10 cellular contexts compared by ENCODE assay signal in genomic region chr2:230721712-230722111, GRCh38. TPM values are rescaled to one million over a fixed set of nuclear protein-coding genes. Genes with fewer than 3 reads are reported as not detected.
DNase-seq lines count a peak whose midpoint lies in the region; ATAC-seq, FAIRE-seq and TF ChIP-seq lines count a peak whose summit lies in the region.
"Had no signal": no experiment of that assay in that cellular context is flagged by ENCODE, and none has a peak within 500 bp of the region (broad histone marks: within the 10 kb centered on the region; RNA-seq: fewer than 3 reads in every experiment).

No MANE protein-coding gene starts in this region.

- BruUV-seq in Calu3 (replicated peaks; lab: Mats Ljungman, UMichigan) = no TSS peak

- H3K4me1 Mint-ChIP-seq in Calu3 (ENCODE audit: low read depth, unreplicated experiment) = peaks cover 35% of the 10 kb centered on the region

- no peak overlapping the region for H3K4me3 ChIP-seq in SK-N-MC
- H3K4me3 ChIP-seq in keratinocyte (ENCODE audit: control insufficient read depth in 2 of 3, extremely low read depth in 1 of 3, insufficient read depth in 2 of 3, low read depth in 1 of 3, low read length in 3 of 3) = no peak overlapping the region
- H3K4me3 ChIP-seq in testis = no peak overlapping the region

- no peaks in the 10 kb centered on the region for H3K9me3 Mint-ChIP-seq in Calu3 (ENCODE audit: low read depth, unreplicated experiment)

- H3K9ac ChIP-seq in SK-N-MC (ENCODE audit: insufficient read length) = peak overlapping the region; percentile 13
- no peak overlapping the region for H3K9ac ChIP-seq in keratinocyte (ENCODE audit: control insufficient read depth, extremely low read depth, insufficient read depth, low read length)

- H3K36me3 ChIP-seq in SK-N-MC (ENCODE audit: insufficient read depth, low read length) (peaks cover 18% of the 10 kb centered on the region), keratinocyte (ENCODE audit: control insufficient read depth in 2 of 2, extremely low read depth in 1 of 2, insufficient read depth in 2 of 2, low read length in 2 of 2) (peaks cover 9 to 35% of the 10 kb centered on the region in 2 experiments), testis (ENCODE audit: low read depth, missing control alignments) (no peaks in the 10 kb centered on the region)

- H3K27ac Mint-ChIP-seq in Calu3 (ENCODE audit: unreplicated experiment) = peak overlapping the region; percentile 14

- intact Hi-C loops in Calu3 (cut with micrococcal nuclease; ENCODE audit: unreplicated experiment) (no loop called here), testis (cut with DNase I; ENCODE audit: low total_unique reads) (no loop called here)

- no peak for TF ChIP-seq POLR2A in testis (IDR thresholded peaks at IDR 0.05)

- no peak overlapping the region for H3K4me3 Mint-ChIP-seq in Calu3 (ENCODE audit: low read depth, unreplicated experiment)

- H3K27me3 Mint-ChIP-seq in Calu3 (ENCODE audit: unreplicated experiment) = no peaks in the 10 kb centered on the region

- dilution Hi-C loops in keratinocyte (cut with MboI; ENCODE audit: extremely low pct_ligation_motif_present, low sequenced_read_pairs) = no loop called here

- no peak overlapping the region for H2AFZ ChIP-seq in keratinocyte (ENCODE audit: control insufficient read depth, low read length)

- peak overlapping the region; percentile 18 for H3K4me2 ChIP-seq in keratinocyte (ENCODE audit: control insufficient read depth, extremely low read depth, insufficient read depth, low read depth, low read length)

- peaks cover 42% of the 10 kb centered on the region for H4K20me1 ChIP-seq in keratinocyte (ENCODE audit: control insufficient read depth, extremely low read depth, insufficient read depth, low read length)

- peaks cover 28% of the 10 kb centered on the region for H3K36me3 Mint-ChIP-seq in Calu3 (ENCODE audit: insufficient read depth, unreplicated experiment)

- peak overlapping the region; percentile 62; the same call in 1 of the 2 replicates for H3K27ac ChIP-seq in SK-N-MC
- peak overlapping the region; percentile 18 for H3K27ac ChIP-seq in keratinocyte (ENCODE audit: control insufficient read depth, insufficient read depth, low read length)
- no peak overlapping the region for H3K27ac ChIP-seq in testis

- TF ChIP-seq CTCF in Calu3 (IDR thresholded peaks at IDR 0.05; ENCODE audit: unreplicated experiment) (no peak), keratinocyte (optimal IDR thresholded peaks at IDR 0.05 in 1 of 3, IDR thresholded peaks at IDR 0.05 in 1 of 3, conservative IDR thresholded peaks at IDR 0.05 in 1 of 3; ENCODE audit: extremely low read depth in 1 of 3, insufficient read depth in 2 of 3, low read length in 3 of 3) (no peak), D721Med (IDR thresholded peaks at IDR 0.05; ENCODE audit: insufficient read depth, missing control alignments) (no peak), testis (IDR thresholded peaks at IDR 0.05) (no peak)

- H3K9me1 ChIP-seq in keratinocyte (ENCODE audit: control insufficient read depth, extremely low read depth, insufficient read depth, low read length) = no peaks in the 10 kb centered on the region

- WGBS in testis, 2 donors = 80 to 82% methylated on average over 1 of the region's 1 CpG

- CTCF ChIA-PET in Calu3 (lab: Charles Lee) = interaction anchor here (1.6 kb wide), 1 partner anchor 72 kb away, joined by 4 read pairs; no protein-coding TSS in a partner anchor

- H3K79me2 ChIP-seq in keratinocyte (ENCODE audit: control insufficient read depth, insufficient read depth, low read length) = peaks cover 95% of the 10 kb centered on the region

- FAIRE-seq in keratinocyte (lab: Jason Lieb, UNC) = no peak
- FAIRE-seq in D721Med (lab: Jason Lieb, UNC) = no peak
- FAIRE-seq: G401.6 had no signal

- H3K9me3 ChIP-seq in SK-N-MC (ENCODE audit: low read depth, low read length) (no peaks in the 10 kb centered on the region), keratinocyte (ENCODE audit: control insufficient read depth, low read depth, low read length) (no peaks in the 10 kb centered on the region), testis (no peaks in the 10 kb centered on the region)

- ATAC-seq in GM21825 (IDR thresholded peaks at IDR 0.05; ENCODE audit: unreplicated experiment) (peak; percentile 55), GM18873 (IDR thresholded peaks at IDR 0.05; ENCODE audit: low FRiP score, unreplicated experiment) (no peak)

- H3K4me1 ChIP-seq in keratinocyte (ENCODE audit: control insufficient read depth, extremely low read depth, insufficient read depth, low read length) (peaks cover 28% of the 10 kb centered on the region), testis (no peaks in the 10 kb centered on the region)

- no peaks in the 10 kb centered on the region for H3K27me3 ChIP-seq in keratinocyte (ENCODE audit: control insufficient read depth, extremely low read depth, insufficient read depth, low read length)
- no peaks in the 10 kb centered on the region for H3K27me3 ChIP-seq in testis

- DNase-seq in Calu3 (no peak), SK-N-MC (ENCODE audit: low read depth, low spot score) (no peak), keratinocyte (ENCODE audit: low read depth, low spot score) (no peak), D721Med (ENCODE audit: insufficient read length, low spot score) (no peak), dermis blood vessel endothelial cell (no peak), testis (no peak)
- DNase-seq: activated CD4-positive, alpha-beta T cell treated with anti-CD3 and anti-CD28 coated beads for 4 hours had no signal

RNA-seq across cellular contexts. Expression of gene CAB39, which starts 9.1 kb away (rescaled TPM):
- total RNA-seq in Calu3 (2022) (84.9 and 88.7 TPM in 2 replicates), dermis blood vessel endothelial cell (71.0 and 97.2 TPM in 2 replicates), testis (10 to 100 TPM; 76.1 to 82.2 TPM)
- polyA plus RNA-seq in keratinocyte (77.1 to 120 TPM (median 77.7 TPM) in 3 replicates), testis (ENCODE audit: insufficient read depth, low read depth, low replicate concordance) (76.8 TPM)
- 98.7 TPM for polyA plus RNA-seq in keratinocyte (2011; ENCODE audit: low read depth)
- polyA plus RNA-seq in keratinocyte (2011; cell fraction: cytosol; rRNA removed) = 60.1 and 121 TPM in 2 replicates
- polyA plus RNA-seq in keratinocyte (2011; cell fraction: nucleus; rRNA removed) = 91.8 and 105 TPM in 2 replicates
- polyA plus RNA-seq in keratinocyte (2012; ENCODE audit: low replicate concordance) = 75.0 and 81.2 TPM in 2 replicates
- polyA minus RNA-seq in keratinocyte = 59.3 to 159 TPM (median 79.1 TPM) in 3 replicates
- 87.7 TPM for polyA minus RNA-seq in keratinocyte (2011; cell fraction: cytosol; rRNA and poly(A)+ RNA removed)
- 67.4 and 142 TPM in 2 replicates for polyA minus RNA-seq in keratinocyte (2011; cell fraction: nucleus; rRNA and poly(A)+ RNA removed)

Comparison
In these comparisons a context has a peak if more than half of its experiments do, and no peak if none do; other contexts are left out.
1. H3K27ac ChIP-seq: peak in SK-N-MC (single experiment) and keratinocyte (single experiment); none in testis (0 of 2).